1 cellular context compared by ENCODE assay signal in genomic region chr11:34594603-34595002, GRCh38.
TF ChIP-seq lines count a peak whose summit lies in the region.

No MANE protein-coding gene starts in this region.

TF ChIP-seq in HepG2, 621 proteins besides CTCF, POLR2A, EP300 and RAD21 (continued from another document):
- TF ChIP-seq ARID5B (CRISPR knock-in tag; IDR thresholded peaks at IDR 0.05) (peak; percentile 57), HMGA1 (CRISPR knock-in tag; conservative IDR thresholded peaks at IDR 0.05) (no peak), ELF3 (CRISPR knock-in tag; IDR thresholded peaks at IDR 0.05) (0 out of 2 replicates have a peak, but pooled peaks have one; percentile 16), ZNF251 (CRISPR knock-in tag; IDR thresholded peaks at IDR 0.05) (no peak), CEBPB (IDR thresholded peaks at IDR 0.05; ENCODE audit: borderline replicate concordance, low read depth, low read length) (peak; percentile 59; the same call in 1 of the 2 replicates), CBX2 (IDR thresholded peaks at IDR 0.05; ENCODE audit: low read depth, low read length) (no peak), CBX2 (CRISPR knock-in tag; IDR thresholded peaks at IDR 0.05; ENCODE audit: low read depth) (no peak), SNAI1 (CRISPR knock-in tag; IDR thresholded peaks at IDR 0.05; ENCODE audit: borderline replicate concordance) (no peak), GPN1 (CRISPR knock-in tag; IDR thresholded peaks at IDR 0.05; ENCODE audit: borderline replicate concordance) (no peak), MED1 (CRISPR knock-in tag; IDR thresholded peaks at IDR 0.05) (peak; percentile 44; the same call in 1 of the 2 replicates), ZNF652 (CRISPR knock-in tag; IDR thresholded peaks at IDR 0.05; ENCODE audit: borderline replicate concordance, low read depth) (no peak), TGIF2 (CRISPR knock-in tag; IDR thresholded peaks at IDR 0.05) (peak; percentile 17; the same call in 1 of the 2 replicates), MEIS2 (CRISPR knock-in tag; IDR thresholded peaks at IDR 0.05) (no peak), ZNF563 (CRISPR knock-in tag; IDR thresholded peaks at IDR 0.05) (no peak)
